Comparison of ENCODE assay signal across 30 cellular contexts in the genomic region with DNA sequence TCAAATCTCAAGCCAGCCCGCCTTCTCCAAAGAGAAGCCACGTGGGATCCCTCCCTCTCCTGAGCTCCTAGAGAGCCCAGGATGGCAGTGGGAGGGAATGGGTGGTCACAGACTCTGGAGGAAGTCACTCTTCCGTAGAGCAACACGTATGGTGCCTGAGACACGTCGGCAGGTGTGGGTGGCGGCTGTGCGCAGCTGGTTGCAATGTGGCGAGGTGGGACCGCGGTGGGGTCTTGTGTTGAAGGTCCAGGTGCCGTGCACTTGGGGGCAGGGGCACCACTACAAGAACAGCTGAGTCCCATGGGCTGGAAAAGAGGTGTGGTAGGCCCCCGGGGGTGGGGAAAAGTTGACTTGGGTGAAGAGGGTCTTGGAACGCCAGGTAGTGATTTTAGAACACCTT.
"Had no signal": no experiment of that assay in that cellular context is flagged by ENCODE, and none has a peak within 500 bp of the region (broad histone marks: within the 10 kb centered on the region; RNA-seq: fewer than 3 reads in every experiment).

No MANE protein-coding gene starts in this region.

- H3K27ac Mint-ChIP-seq: activated B cell treated with CpG ODN at 0.5 μM for 24 hours; activated CD8-positive, alpha-beta T cell treated with anti-CD3 and anti-CD28 coated beads for 36 hours; activated naive CD8-positive, alpha-beta T cell; activated T-helper 17 cell treated with anti-CD3 and anti-CD28 coated beads, Interleukin-2, amount 50 U/mL, for 72 hours; effector memory CD8-positive, alpha-beta T cell; T-helper 17 cell; T-helper 2 cell treated with Interferon-gamma antibody and Interleukin-4, amounts not matched to agents 5 μg/mL and 100 μg/mL, for 36 hours had no signal

- ATAC-seq: activated CD4-positive, CD25-positive, alpha-beta regulatory T cell treated with anti-CD3 and anti-CD28 coated beads, Interleukin-2, amount 50 U/mL, for 24 hours; activated CD8-positive, alpha-beta T cell treated with anti-CD3 and anti-CD28 coated beads for 36 hours; activated T-cell treated with anti-CD3 and anti-CD28 coated beads, Interleukin-2, amount 50 U/mL, for 4 hours; activated T-helper 17 cell treated with anti-CD3 and anti-CD28 coated beads, Interleukin-2, amount 50 U/mL, for 72 hours; effector memory CD8-positive, alpha-beta T cell; gastroesophageal sphincter; heart right ventricle; T-helper 17 cell had no signal

- H3K4me3 Mint-ChIP-seq: activated B cell treated with CpG ODN at 0.5 μM for 24 hours; activated CD8-positive, alpha-beta T cell treated with anti-CD3 and anti-CD28 coated beads for 36 hours; activated naive CD8-positive, alpha-beta T cell; activated T-cell treated with anti-CD3 and anti-CD28 coated beads, Interleukin-2, amount 50 U/mL, for 4 hours; activated T-helper 17 cell treated with anti-CD3 and anti-CD28 coated beads, Interleukin-2, amount 50 U/mL, for 72 hours; effector memory CD8-positive, alpha-beta T cell; T-helper 17 cell; T-helper 2 cell treated with Interferon-gamma antibody and Interleukin-4, amounts not matched to agents 5 μg/mL and 100 μg/mL, for 36 hours had no signal

- H3K4me1 ChIP-seq: esophagus squamous epithelium, heart right ventricle had no signal

- DNase-seq: activated B cell treated with CpG ODN at 0.5 μM for 24 hours; activated CD4-positive, alpha-beta T cell treated with anti-CD3 and anti-CD28 coated beads for 48 hours; activated CD4-positive, alpha-beta T cell treated with anti-CD3 and anti-CD28 coated beads, Interleukin-2, amount 50 U/mL, for 1 hour; activated CD4-positive, alpha-beta T cell treated with anti-CD3 and anti-CD28 coated beads, Interleukin-2, amount 50 U/mL, for 48 hours; activated CD8-positive, alpha-beta memory T cell treated with anti-CD3 and anti-CD28 coated beads for 24 hours; activated CD8-positive, alpha-beta T cell treated with anti-CD3 and anti-CD28 coated beads for 36 hours; activated effector memory CD4-positive, alpha-beta T cell treated with Interleukin-2 at 50 U/mL for 16 hours; activated gamma-delta T cell treated with Interleukin-2 at 50 U/mL for 16 hours; activated naive CD4-positive, alpha-beta T cell treated with anti-CD3 and anti-CD28 coated beads, Interleukin-2, amount 50 U/mL, for 16 hours; activated naive CD4-positive, alpha-beta T cell treated with Interleukin-2 at 50 U/mL for 16 hours; activated T-cell treated with anti-CD3 and anti-CD28 coated beads, Interleukin-2, amount 50 U/mL, for 4 hours; amniotic stem cell; anterior cingulate cortex; caudate nucleus; cortex of kidney; dermis blood vessel endothelial cell; effector CD4-positive, alpha-beta T cell; effector memory CD8-positive, alpha-beta T cell; esophagus squamous epithelium; foreskin melanocyte; heart right ventricle; T-helper 17 cell; T1000; WERI-Rb-1 had no signal

- H3K4me3 ChIP-seq: esophagus squamous epithelium, gastroesophageal sphincter, heart right ventricle had no signal

- H3K36me3 ChIP-seq: esophagus squamous epithelium, gastroesophageal sphincter, heart right ventricle, WERI-Rb-1 had no signal

- H3K9me3 Mint-ChIP-seq: activated T-helper 17 cell treated with anti-CD3 and anti-CD28 coated beads, Interleukin-2, amount 50 U/mL, for 72 hours had no signal

- H3K27ac ChIP-seq: epithelial cell of prostate, esophagus squamous epithelium, gastroesophageal sphincter, heart right ventricle, WERI-Rb-1 had no signal

- H3K4me1 Mint-ChIP-seq: activated B cell treated with CpG ODN at 0.5 μM for 24 hours; activated T-helper 17 cell treated with anti-CD3 and anti-CD28 coated beads, Interleukin-2, amount 50 U/mL, for 72 hours; T-helper 17 cell had no signal
